33 cellular contexts compared by ENCODE assay signal in the genomic region with DNA sequence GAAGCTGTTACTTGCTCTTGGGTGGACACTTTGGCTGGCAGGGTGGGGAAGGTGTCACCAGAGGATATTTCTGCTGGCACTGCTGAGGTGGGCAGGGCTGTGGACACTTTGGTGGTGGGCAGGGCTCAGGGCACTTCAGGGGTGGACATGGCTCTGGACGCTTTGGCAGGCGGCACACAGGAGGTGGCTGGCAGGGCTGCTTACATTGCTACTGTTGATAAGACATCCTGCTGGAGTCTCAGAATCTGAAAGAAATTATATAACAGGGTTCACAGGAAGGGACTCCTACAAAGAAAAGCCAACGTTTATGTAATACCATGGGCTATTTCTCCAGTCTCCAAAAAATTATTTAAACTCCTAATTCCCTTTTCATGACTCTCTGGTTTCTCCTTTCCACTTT. TPM values are rescaled to one million over a fixed set of nuclear protein-coding genes. Genes with fewer than 3 reads are reported as not detected.
"Had no signal": no experiment of that assay in that cellular context is flagged by ENCODE, and none has a peak within 500 bp of the region (broad histone marks: within the 10 kb centered on the region; RNA-seq: fewer than 3 reads in every experiment).

No MANE protein-coding gene starts in this region.

- H3K27ac ChIP-seq: colonic mucosa, epithelial cell of prostate, gastrocnemius medialis, heart right ventricle, lower lobe of right lung had no signal

- H3K4me1 ChIP-seq: colonic mucosa, gastrocnemius medialis, heart right ventricle, lower lobe of right lung had no signal

- ATAC-seq: effector memory CD8-positive, alpha-beta T cell; gastrocnemius medialis; heart right ventricle; left colon; left lobe of liver; left ventricle myocardium superior; lower lobe of right lung; mucosa of descending colon had no signal

- FAIRE-seq: endometrium, kidney had no signal

- H3K4me3 ChIP-seq: colonic mucosa, gastrocnemius medialis, heart right ventricle, lower lobe of right lung, mucosa of descending colon had no signal

- DNase-seq: colonic mucosa; cortex of kidney; effector CD8-positive, alpha-beta T cell; effector memory CD8-positive, alpha-beta T cell; endodermal cell; erythroblast; esophagus squamous epithelium; foreskin fibroblast; foreskin melanocyte; gastrocnemius medialis; glutamatergic neuron; head of caudate nucleus; heart right ventricle; hypothalamus; immature natural killer cell; islet precursor cell; kidney; kidney glomerular epithelial cell; left colon; left ventricle myocardium superior; lower lobe of right lung; mesenchymal stem cell; mucosa of descending colon; naive B cell had no signal

- H3K36me3 ChIP-seq: colonic mucosa, esophagus squamous epithelium, gastrocnemius medialis, heart right ventricle, lower lobe of right lung had no signal

- H3K9me3 ChIP-seq: colonic mucosa, esophagus squamous epithelium, gastrocnemius medialis, heart right ventricle, lower lobe of right lung, mucosa of descending colon had no signal

- H3K27me3 ChIP-seq: colonic mucosa, esophagus squamous epithelium, gastrocnemius medialis had no signal

RNA-seq across cellular contexts. Expression of gene SPRR2G, which starts 10.2 kb away (rescaled TPM):
- total RNA-seq: colonic mucosa, dermis microvascular lymphatic vessel endothelial cell, endodermal cell, gastrocnemius medialis, glomerular endothelial cell, heart right ventricle, kidney, left colon, left lobe of liver, left ventricle myocardium superior, lower lobe of right lung, lung microvascular endothelial cell, mesenteric fat pad, mesothelial cell of epicardium, mucosa of descending colon, myocyte had no signal

RNA-seq across cellular contexts. Expression of gene SPRR2F, which starts 27.2 kb away (rescaled TPM):
- total RNA-seq: colonic mucosa, dermis microvascular lymphatic vessel endothelial cell, endodermal cell, gastrocnemius medialis, glomerular endothelial cell, heart right ventricle, kidney, left colon, left lobe of liver, left ventricle myocardium superior, lower lobe of right lung, lung microvascular endothelial cell, mesenteric fat pad, mucosa of descending colon, myocyte had no signal

RNA-seq across cellular contexts. Expression of gene SPRR2E, which starts 46.2 kb away (rescaled TPM):
- total RNA-seq: colonic mucosa, dermis microvascular lymphatic vessel endothelial cell, endodermal cell, gastrocnemius medialis, glomerular endothelial cell, heart right ventricle, kidney, left colon, left lobe of liver, left ventricle myocardium superior, lower lobe of right lung, lung microvascular endothelial cell, mesenteric fat pad, mucosa of descending colon, myocyte had no signal
